8 cellular contexts compared by ENCODE assay signal in the genomic region with DNA sequence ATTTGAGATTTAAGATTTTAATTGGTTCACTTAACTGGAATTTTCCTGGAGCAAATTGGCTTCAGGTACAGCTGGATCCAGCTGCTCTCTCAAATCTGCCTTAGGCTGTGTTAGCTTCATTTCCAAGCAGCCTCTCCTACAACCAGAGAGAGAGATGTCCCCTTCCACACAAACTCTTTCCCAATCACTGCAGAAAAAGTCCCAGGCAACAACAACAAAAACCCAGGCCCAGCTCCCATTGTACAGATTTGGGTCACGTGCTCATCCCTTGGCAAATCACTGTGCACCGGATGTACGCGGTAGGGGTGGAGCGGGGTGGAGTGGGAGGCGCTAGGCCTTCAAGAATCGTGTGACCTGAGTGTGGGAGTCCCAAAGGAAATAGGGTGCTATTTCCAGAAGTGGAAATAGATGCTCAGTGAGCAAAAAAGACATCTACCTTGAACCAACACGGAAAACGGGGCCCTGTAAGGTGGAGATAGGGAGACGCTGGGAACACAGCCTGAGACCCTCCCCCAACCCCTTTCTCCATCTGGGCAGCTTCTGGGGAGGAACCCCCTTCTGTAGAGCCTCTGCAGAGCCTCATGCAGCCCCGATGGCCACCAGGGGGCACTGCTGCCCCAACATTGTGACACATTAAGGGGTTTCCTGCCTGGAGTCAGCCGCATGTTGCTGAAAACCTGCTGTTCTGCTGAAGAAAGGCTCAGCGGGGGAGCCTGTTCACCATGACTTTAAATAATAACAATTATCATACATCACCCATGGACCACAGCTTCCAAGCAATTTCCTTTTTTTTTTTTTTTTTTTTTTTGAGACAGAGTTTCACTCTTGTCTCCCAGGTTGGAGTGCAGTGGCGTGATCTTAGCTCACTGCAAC. TPM values are rescaled to one million over a fixed set of nuclear protein-coding genes. Genes with fewer than 3 reads are reported as not detected.
DNase-seq lines count a peak whose midpoint lies in the region; ATAC-seq and TF ChIP-seq lines count a peak whose summit lies in the region.

No MANE protein-coding gene starts in this region.

- no peaks in the 10 kb centered on the region for H3K36me3 ChIP-seq in lung (ENCODE audit: control insufficient read depth in 2 of 2, insufficient read depth in 2 of 2, low read length in 2 of 2)

- POLR2A ChIA-PET in activated CD8-positive, alpha-beta T cell treated with anti-CD3 and anti-CD28 coated beads, Interleukin-2, amount 10 ng/mL, durations not matched to agents 7 days and 5 days (lab: Charles Lee), result no interaction called here

- peaks cover 0 to 5% of the 10 kb centered on the region in 2 donors for H3K9me3 ChIP-seq in lung (ENCODE audit: control insufficient read depth in 2 of 2, insufficient read depth in 1 of 2, low read length in 1 of 2)

- H3K27me3 ChIP-seq in dorsolateral prefrontal cortex (no peaks in the 10 kb centered on the region), lung (ENCODE audit: control insufficient read depth, insufficient read depth) (no peaks in the 10 kb centered on the region)

- H3K27me3 Mint-ChIP-seq in activated CD8-positive, alpha-beta T cell treated with anti-CD3 and anti-CD28 coated beads, Interleukin-2, amount 10 ng/mL, durations not matched to agents 7 days and 5 days (ENCODE audit: low read depth), result no peaks in the 10 kb centered on the region

- no peak overlapping the region for H3K27ac Mint-ChIP-seq in activated CD8-positive, alpha-beta T cell treated with anti-CD3 and anti-CD28 coated beads, Interleukin-2, amount 10 ng/mL, durations not matched to agents 7 days and 5 days

- H3K4me3 ChIP-seq in dorsolateral prefrontal cortex (no peak overlapping the region), lung (no peak overlapping the region)

- DNase-seq in NCI-H2081 (lab: John Stamatoyannopoulos, UW) (peak; percentile 73 to 80), NCI-H2081 treated with DMSO at 0.1 percent for 48 hours (lab: John Stamatoyannopoulos, UW) (no peak), NK-92 (lab: John Stamatoyannopoulos, UW; ENCODE audit: unreplicated experiment) (peak; percentile 38), dorsolateral prefrontal cortex (peak; percentile 87 to 96 (median 92)), lung (ENCODE audit: low spot score) (peak; percentile 87)
- DNase-seq in activated CD8-positive, alpha-beta T cell treated with anti-CD3 and anti-CD28 coated beads, Interleukin-2, amount 10 ng/mL, durations not matched to agents 7 days and 5 days, result peak; percentile 92
- peak; percentile 93 for DNase-seq in stimulated activated CD8-positive, alpha-beta memory T cell treated with anti-CD3 and anti-CD28 coated beads, Interleukin-15, amount 100 ng/mL, for 24 hours (ENCODE audit: low read depth)

- WGBS in lung, 2 donors, result 13 to 17% methylated on average over 13 to 14 of the region's 14 CpGs

- ATAC-seq in HG03460 (IDR thresholded peaks at IDR 0.05; ENCODE audit: unreplicated experiment), result peak; percentile 59
- peak; percentile 95 for ATAC-seq in activated CD8-positive, alpha-beta T cell treated with anti-CD3 and anti-CD28 coated beads, Interleukin-2, amount 10 ng/mL, durations not matched to agents 7 days and 5 days
- peak; percentile 73 for ATAC-seq in lung (ENCODE audit: insufficient read depth, low FRiP score)

- H3K36me3 Mint-ChIP-seq in activated CD8-positive, alpha-beta T cell treated with anti-CD3 and anti-CD28 coated beads, Interleukin-2, amount 10 ng/mL, durations not matched to agents 7 days and 5 days (ENCODE audit: low read depth), result no peaks in the 10 kb centered on the region

- no peak overlapping the region for H3K4me3 Mint-ChIP-seq in activated CD8-positive, alpha-beta T cell treated with anti-CD3 and anti-CD28 coated beads, Interleukin-2, amount 10 ng/mL, durations not matched to agents 7 days and 5 days

- H3K4me1 ChIP-seq in lung (ENCODE audit: control insufficient read depth in 2 of 2, insufficient read depth in 2 of 2, low read length in 2 of 2), result no peaks in the 10 kb centered on the region

- H3K27ac ChIP-seq in dorsolateral prefrontal cortex, result peak overlapping the region in 49 of 59 donors; percentile 0 to 86 (median 66)
- no peak overlapping the region for H3K27ac ChIP-seq in lung (ENCODE audit: low read depth in 1 of 2, low read length in 1 of 2)

- H3K9me3 Mint-ChIP-seq in activated CD8-positive, alpha-beta T cell treated with anti-CD3 and anti-CD28 coated beads, Interleukin-2, amount 10 ng/mL, durations not matched to agents 7 days and 5 days (ENCODE audit: insufficient read depth), result peaks cover 7% of the 10 kb centered on the region

- peak; percentile 86 to 98 (median 94) for TF ChIP-seq CTCF in dorsolateral prefrontal cortex (IDR thresholded peaks at IDR 0.05 in 54 of 56, conservative IDR thresholded peaks at IDR 0.05 in 2 of 56; ENCODE audit: low read depth in 1 of 56, partially characterized antibody in 56 of 56)
- TF ChIP-seq CTCF in lung (IDR thresholded peaks at IDR 0.05; ENCODE audit: control extremely low read depth, extremely low read depth), result peak; percentile 65

- CTCF ChIA-PET in activated CD8-positive, alpha-beta T cell treated with anti-CD3 and anti-CD28 coated beads, Interleukin-2, amount 10 ng/mL, durations not matched to agents 7 days and 5 days (lab: Charles Lee), result interaction anchor here (0.6 to 3.1 kb wide), 34 partner anchors 9 to 441 kb away, joined by 3 to 47 read pairs (median 4); a partner anchor contains a TSS

- H3K4me1 Mint-ChIP-seq in activated CD8-positive, alpha-beta T cell treated with anti-CD3 and anti-CD28 coated beads, Interleukin-2, amount 10 ng/mL, durations not matched to agents 7 days and 5 days (ENCODE audit: low read depth), result peaks cover 13% of the 10 kb centered on the region

- intact Hi-C loops in dorsolateral prefrontal cortex (cut with DNase I), result loop anchor here (2.0 to 10.0 kb wide), 5 partner anchors 22 to 198 kb away; a partner anchor contains a TSS

RNA-seq across cellular contexts. Expression of a gene that starts 25.4 kb away (rescaled TPM):
- not detected for total RNA-seq in activated CD8-positive, alpha-beta T cell treated with anti-CD3 and anti-CD28 coated beads, Interleukin-2, amount 10 ng/mL, durations not matched to agents 7 days and 5 days
- 10 to 100 TPM in 11 of 120 experiments, 1 to 10 TPM in 109; 1.0 to 16.3 (median 6.0) TPM for total RNA-seq in dorsolateral prefrontal cortex
- 10 to 100 TPM; 15.4 to 31.1 TPM for total RNA-seq in lung
- 10 to 100 TPM; 22.5 to 41.4 TPM for polyA plus RNA-seq in lung

RNA-seq across cellular contexts. Expression of a gene that starts 36.7 kb away (rescaled TPM):
- total RNA-seq in activated CD8-positive, alpha-beta T cell treated with anti-CD3 and anti-CD28 coated beads, Interleukin-2, amount 10 ng/mL, durations not matched to agents 7 days and 5 days, result under 1 TPM; 0.37 to 0.57 TPM
- total RNA-seq in dorsolateral prefrontal cortex, result 100 to 1,000 TPM in 117 of 120 experiments, 10 to 100 TPM in 3; 65.9 to 457 (median 199) TPM
- 1 to 10 TPM; 1.5 to 8.4 TPM for total RNA-seq in lung
- 10 to 100 TPM in 1 of 2 donors, 1 to 10 TPM in 1; 9.5 to 12.6 TPM for polyA plus RNA-seq in lung

RNA-seq across cellular contexts. Expression of a gene that starts 48.7 kb away (rescaled TPM):
- not detected for total RNA-seq in activated CD8-positive, alpha-beta T cell treated with anti-CD3 and anti-CD28 coated beads, Interleukin-2, amount 10 ng/mL, durations not matched to agents 7 days and 5 days
- 10 to 100 TPM in 2 of 120 experiments, 1 to 10 TPM in 110, under 1 TPM in 5, not detected in 3; 0.55 to 17.3 (median 3.3) TPM for total RNA-seq in dorsolateral prefrontal cortex
- 100 to 1,000 TPM; 130 to 172 TPM for total RNA-seq in lung
- polyA plus RNA-seq in lung, result 100 to 1,000 TPM; 147 to 467 TPM

Comparison
In these comparisons a context has a peak if more than half of its experiments do, and no peak if none do; other contexts are left out.
1. H3K27ac ChIP-seq: peak in dorsolateral prefrontal cortex (49 of 59); none in lung (0 of 2).
2. RNA of a gene that starts 36.7 kb away (total RNA-seq): 65.9 to 457 TPM in dorsolateral prefrontal cortex; 1.5 to 8.4 TPM in lung and 0.37 to 0.57 TPM in activated CD8-positive, alpha-beta T cell treated with anti-CD3 and anti-CD28 coated beads, Interleukin-2, amount 10 ng/mL, durations not matched to agents 7 days and 5 days; every median in the first group is over 4 times any median in the second.
3. RNA of a gene that starts 48.7 kb away (total RNA-seq): 130 to 172 TPM in lung; 0.55 to 17.3 TPM in dorsolateral prefrontal cortex and not detected in activated CD8-positive, alpha-beta T cell treated with anti-CD3 and anti-CD28 coated beads, Interleukin-2, amount 10 ng/mL, durations not matched to agents 7 days and 5 days; every median in the first group is over 4 times any median in the second.
4. Peak in every context shown above with its lines, with median percentiles within 50 percentile points of each other: ATAC-seq.